ENCODE assay signal across 3 cellular contexts in the genomic region with DNA sequence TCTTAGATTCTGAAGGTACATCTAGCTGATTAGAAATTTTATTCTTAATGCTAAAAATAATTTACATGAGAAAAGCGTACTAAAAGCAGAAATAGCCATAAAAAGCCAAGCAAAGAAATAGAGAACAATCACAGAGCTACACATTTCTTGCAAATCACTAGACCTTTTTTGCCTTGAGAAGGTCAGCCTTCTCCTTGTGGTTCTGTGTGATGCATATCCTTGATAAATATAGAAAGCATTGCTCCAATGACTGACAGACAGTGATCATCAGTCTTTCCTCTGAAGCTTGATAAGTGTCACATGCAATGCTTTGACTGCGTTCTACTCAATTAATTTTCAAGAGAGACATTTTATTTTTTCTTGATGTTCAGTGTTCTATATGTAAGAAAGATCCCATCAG.
"Had no signal": no experiment of that assay in that cellular context is flagged by ENCODE, and none has a peak within 500 bp of the region (broad histone marks: within the 10 kb centered on the region; RNA-seq: fewer than 3 reads in every experiment).

No MANE protein-coding gene starts in this region.

- H3K4me3 ChIP-seq: GM12878 had no signal

- DNase-seq: GDM1, GF-D8 had no signal
